1 cellular context compared by ENCODE assay signal in genomic region chr12:9868271-9868815, GRCh38.
TF ChIP-seq lines count a peak whose summit lies in the region.

No MANE protein-coding gene starts in this region.

TF ChIP-seq in SK-N-SH treated with all-trans-retinoic acid at 6 μM for 48 hours, 23 proteins besides CTCF, POLR2A, EP300 and RAD21 (continued from another document):
- TF ChIP-seq PATZ1 (CRISPR knock-in tag; IDR thresholded peaks at IDR 0.05; ENCODE audit: borderline replicate concordance) (no peak), GLIS3 (CRISPR knock-in tag; IDR thresholded peaks at IDR 0.05) (no peak), ZNF70 (CRISPR knock-in tag; IDR thresholded peaks at IDR 0.05) (no peak), ARNTL (CRISPR knock-in tag; IDR thresholded peaks at IDR 0.05; ENCODE audit: borderline replicate concordance, low read depth) (no peak), CREB5 (CRISPR knock-in tag; IDR thresholded peaks at IDR 0.05; ENCODE audit: low read depth) (no peak), ZFP30 (CRISPR knock-in tag; IDR thresholded peaks at IDR 0.05) (no peak), ZNF8 (CRISPR knock-in tag; IDR thresholded peaks at IDR 0.05) (no peak), PPARA (CRISPR knock-in tag; IDR thresholded peaks at IDR 0.05; ENCODE audit: borderline replicate concordance) (no peak)
